In genomic region chr4:6424425-6424824, GRCh38 we compare ENCODE assay signal across 17 cellular contexts. TPM values are rescaled to one million over a fixed set of nuclear protein-coding genes. Genes with fewer than 3 reads are reported as not detected.
A peak's percentile ranks its signal among the peaks of the same experiment; 100 is the strongest.
DNase-seq lines count a peak whose midpoint lies in the region; ATAC-seq, FAIRE-seq and TF ChIP-seq lines count a peak whose summit lies in the region.
"Had no signal": no experiment of that assay in that cellular context is flagged by ENCODE, and none has a peak within 500 bp of the region (broad histone marks: within the 10 kb centered on the region; RNA-seq: fewer than 3 reads in every experiment).

No MANE protein-coding gene starts in this region.

- H3K27me3 ChIP-seq in H1 (replicated peaks in 1 of 4; ENCODE audit: control insufficient read depth in 3 of 4, extremely low read depth in 1 of 4, insufficient read depth in 3 of 4, low read length in 3 of 4), result no peaks in the 10 kb centered on the region

- H2AFZ ChIP-seq in H1 (ENCODE audit: low read length), result no peak overlapping the region
- H2AFZ ChIP-seq: GM23248 had no signal

- H3K14ac ChIP-seq in H1 (ENCODE audit: insufficient read length), result no peak overlapping the region

- peaks cover 0 to 3% of the 10 kb centered on the region in 2 experiments for H4K20me1 ChIP-seq in H1 (replicated peaks in 1 of 2; ENCODE audit: control insufficient read depth in 1 of 2, insufficient read depth in 2 of 2, low read length in 2 of 2)

- H2BK5ac ChIP-seq in H1 (ENCODE audit: low read depth, low read length), result no peak overlapping the region

- H3K79me2 ChIP-seq in H1 (ENCODE audit: control insufficient read depth in 1 of 2, insufficient read depth in 2 of 2, low read length in 2 of 2), result no peaks in the 10 kb centered on the region

- no peak for TF ChIP-seq EP300 in H1 (IDR thresholded peaks at IDR 0.05; ENCODE audit: borderline replicate concordance in 1 of 2, low read depth in 2 of 2, low read length in 2 of 2)

- H3K56ac ChIP-seq in H1 (replicated peaks; ENCODE audit: insufficient read length, low read depth, low read length), result no peak overlapping the region

- H3K9me3 ChIP-seq in H1 (ENCODE audit: insufficient read depth in 2 of 2, low read depth in 1 of 2, low read length in 1 of 2), result no peaks in the 10 kb centered on the region
- H3K9me3 ChIP-seq: Caco-2 had no signal

- H3K23me2 ChIP-seq in H1 (ENCODE audit: low read depth, low read length), result no peaks in the 10 kb centered on the region; the same call in 1 of the 2 replicates

- DNase-seq in caudate nucleus (lab: John Stamatoyannopoulos, UW), result no peak
- DNase-seq in H1 (ENCODE audit: low read depth in 1 of 2, low spot score in 2 of 2), result no peak
- peak; percentile 59 for DNase-seq in posterior vena cava (ENCODE audit: low spot score)
- no peak for DNase-seq in SK-N-DZ (ENCODE audit: low spot score)
- no peak for DNase-seq in GM13977 (ENCODE audit: low spot score)
- DNase-seq: Caco-2; CD4-positive, CD25-positive, alpha-beta regulatory T cell; CD8-positive, alpha-beta T cell; DMS153; DND-41; GM23248; H9 had no signal

- no peaks in the 10 kb centered on the region for H3K4me1 ChIP-seq in H1 (replicated peaks in 1 of 4; ENCODE audit: control insufficient read depth in 3 of 4, insufficient read depth in 4 of 4, low read length in 3 of 4)
- H3K4me1 ChIP-seq: Caco-2 had no signal

- no peak overlapping the region for H3K9ac ChIP-seq in H1 (replicated peaks in 1 of 4; ENCODE audit: extremely low read depth in 1 of 4, low read depth in 3 of 4, low read length in 3 of 4)
- H3K9ac ChIP-seq: GM23248 had no signal

- H4K5ac ChIP-seq in H1 (ENCODE audit: insufficient read length, low read depth, low read length), result no peak overlapping the region

- H4K91ac ChIP-seq in H1 (replicated peaks; ENCODE audit: insufficient read length, low read length), result no peak overlapping the region

- CTCF ChIA-PET in H1 (lab: Charles Lee; ENCODE audit: partially characterized antibody), result interaction anchor here (0.7 to 1.8 kb wide), 5 partner anchors 20 to 126 kb away, joined by 3 to 5 read pairs (median 3); no protein-coding TSS in a partner anchor

- H3K4me2 ChIP-seq in H1 (ENCODE audit: insufficient read depth in 1 of 2, low read depth in 2 of 2, low read length in 2 of 2), result no peak overlapping the region

- ATAC-seq in GM18519 (IDR thresholded peaks at IDR 0.05; ENCODE audit: low FRiP score, unreplicated experiment), result no peak
- ATAC-seq: CD8-positive, alpha-beta T cell; HCT116 had no signal

- no peak overlapping the region for H2BK15ac ChIP-seq in H1 (ENCODE audit: low read length)

- no peak overlapping the region for H2AK5ac ChIP-seq in H1 (ENCODE audit: low read depth, low read length)

- no peak for FAIRE-seq in H1 (lab: Jason Lieb, UNC)
- FAIRE-seq: G401.6 had no signal

- no peak overlapping the region for H3K18ac ChIP-seq in H1 (ENCODE audit: extremely low read depth, low read length)

- intact Hi-C loops in posterior vena cava (cut with DNase I), result no loop called here

- no peaks in the 10 kb centered on the region for H3K79me1 ChIP-seq in H1 (ENCODE audit: low read depth, low read length)

- no peak for TF ChIP-seq POLR2A in H1 (IDR thresholded peaks at IDR 0.05; ENCODE audit: control extremely low read depth in 1 of 2, low read depth in 2 of 2, low read length in 2 of 2)

- TF ChIP-seq RAD21 in H1 (IDR thresholded peaks at IDR 0.05 in 1 of 2, conservative IDR thresholded peaks at IDR 0.05 in 1 of 2; ENCODE audit: low read depth in 2 of 2, low read length in 2 of 2), result no peak

- 83% methylated on average over 9 of the region's 9 CpGs; no CpG with 5 or more reads in 1 of the 2 experiments for WGBS in H1 (ENCODE audit: extremely low coverage in 1 of 2, insufficient coverage in 1 of 2, insufficient read length in 1 of 2, insufficient replicate concordance in 2 of 2, low coverage in 1 of 2, low lambda C conversion rate in 2 of 2, missing lambda C conversion rate in 1 of 2), 2 experiments

- no peak overlapping the region for H3K4me3 ChIP-seq in H1 (ENCODE audit: extremely low read depth in 1 of 4, insufficient read depth in 2 of 4, low read depth in 3 of 4, low read length in 4 of 4)
- H3K4me3 ChIP-seq: GM23248 had no signal

- no peak overlapping the region for H2BK12ac ChIP-seq in H1 (ENCODE audit: low read depth, low read length)

- H3K4ac ChIP-seq in H1 (replicated peaks; ENCODE audit: insufficient read length, low read depth, low read length), result no peak overlapping the region

- H3K23ac ChIP-seq in H1 (ENCODE audit: insufficient read length), result no peak overlapping the region

- H2BK120ac ChIP-seq in H1 (replicated peaks; ENCODE audit: low read depth, low read length), result no peak overlapping the region

- H2BK20ac ChIP-seq in H1 (ENCODE audit: low read length), result no peak overlapping the region

- peak overlapping the region; percentile 35; the same call in 1 of the 2 replicates for H4K8ac ChIP-seq in H1 (ENCODE audit: extremely low read depth, insufficient read depth, low read length)

- H3K27ac ChIP-seq in caudate nucleus (ENCODE audit: low read depth, low read length), result peak overlapping the region; percentile 48
- no peak overlapping the region for H3K27ac ChIP-seq in H1 (ENCODE audit: low read depth, low read length)
- H3K27ac ChIP-seq: C4-2B, GM23248 had no signal

- POLR2A ChIA-PET in H1 (lab: Charles Lee; ENCODE audit: partially characterized antibody), result no interaction called here

- H3K36me3 ChIP-seq in H1 (ENCODE audit: control insufficient read depth in 2 of 4, insufficient read depth in 4 of 4, low read length in 3 of 4), result no peaks in the 10 kb centered on the region

- TF ChIP-seq CTCF in H1 (IDR thresholded peaks at IDR 0.05; ENCODE audit: control extremely low read depth in 1 of 3, insufficient read depth in 1 of 3, low read depth in 1 of 3, low read length in 3 of 3), result no peak
- TF ChIP-seq CTCF in GM13977 (IDR thresholded peaks at IDR 0.05; ENCODE audit: extremely low read depth, insufficient read depth, missing control alignments), result no peak

- in situ Hi-C loops in GM13977 (cut with MboI; ENCODE audit: low pct_unique_long_range_greater_than_20kb, low sequenced_read_pairs, unreplicated experiment), result no loop called here

TF ChIP-seq in H1, 55 proteins besides CTCF, POLR2A, EP300 and RAD21:
- no peak for TF ChIP-seq E2F6 (IDR thresholded peaks at IDR 0.05)

RNA-seq across cellular contexts. Expression of gene PPP2R2C, which starts 48.0 kb away (rescaled TPM):
- 6.4 and 7.1 TPM in 2 replicates for total RNA-seq in H1 (2021; fragmentation: NEBNext Ultra II Directional; extraction: Animal tissue kit (Norgen Biotek cat#: 25700))
- polyA plus RNA-seq in H1 (2011; rRNA removed), result 6.4 and 7.5 TPM in 2 replicates
- polyA plus RNA-seq in H1 (2011; cell fraction: cytosol; rRNA removed), result 7.7 TPM
- 8.8 TPM for polyA plus RNA-seq in H1 (2011; cell fraction: nucleus; rRNA removed)
- polyA plus RNA-seq in H1 (2012, experiment 1 of 2), result 4.9 to 7.3 TPM (median 5.8 TPM) in 4 replicates
- polyA plus RNA-seq in H1 (2012, experiment 2 of 2), result 2.3 TPM
- polyA plus RNA-seq in H1 (2013, experiment 1 of 2), result 6.6 TPM
- 6.4 TPM for polyA plus RNA-seq in H1 (2013, experiment 2 of 2)
- polyA minus RNA-seq in H1 (2011; rRNA and poly(A)+ RNA removed), result 14.1 and 14.6 TPM in 2 replicates
- 4.1 TPM for polyA minus RNA-seq in H1 (2011; cell fraction: cytosol; rRNA and poly(A)+ RNA removed)
- 4.2 TPM for polyA minus RNA-seq in H1 (2011; cell fraction: nucleus; rRNA and poly(A)+ RNA removed)
- total RNA-seq in posterior vena cava, result 10 to 100 TPM in 1 of 2 donors, 1 to 10 TPM in 1; 3.9 to 18.3 TPM
- 0.09 and 1.0 TPM in 2 replicates for polyA plus RNA-seq in SK-N-DZ (2014; cell fraction: cytosol; rRNA removed)
- 0.65 TPM in 1 of 2 replicates, not detected in the other for polyA plus RNA-seq in SK-N-DZ (2014; cell fraction: nucleus; rRNA removed)
- total RNA-seq: A673; Caco-2; CD4-positive, CD25-positive, alpha-beta regulatory T cell; CD8-positive, alpha-beta T cell; GM23248 had no signal
- polyA plus RNA-seq: CD4-positive, CD25-positive, alpha-beta regulatory T cell; GM23248 had no signal
